In genomic region chr7:133252858-133253521, GRCh38 we compare ENCODE assay signal across 8 cellular contexts. TPM values are rescaled to one million over a fixed set of nuclear protein-coding genes. Genes with fewer than 3 reads are reported as not detected.
DNase-seq lines count a peak whose midpoint lies in the region; ATAC-seq and TF ChIP-seq lines count a peak whose summit lies in the region.

Gene EXOC4, plus strand, starts transcription at chr7:133253078.

- no TSS peak for BruUV-seq in Panc1 (replicated peaks; lab: Mats Ljungman, UMichigan)

- no peak for TF ChIP-seq CTCF in Panc1 (IDR thresholded peaks at IDR 0.05)

- H3K27ac ChIP-seq in Panc1 (ENCODE audit: low read length) (peak within 1 kb of the TSS; percentile 94), esophagus (ENCODE audit: low read depth in 2 of 2, low read length in 1 of 2) (peak within 1 kb of the TSS; percentile 73 to 77)

- DNase-seq in DMS53 (lab: John Stamatoyannopoulos, UW) (peak; percentile 99), KG1 (lab: John Stamatoyannopoulos, UW) (peak; percentile 72), Panc1 (ENCODE audit: low read depth, low spot score) (peak; percentile 99)
- DNase-seq in activated T-cell treated with anti-CD3 and anti-CD28 coated beads, Interleukin-2, amount 50 U/mL, for 4 hours, result peak; percentile 85
- peak; percentile 74 to 77 for DNase-seq in stimulated activated CD8-positive, alpha-beta memory T cell treated with anti-CD3 and anti-CD28 coated beads, Interleukin-7, amount 100 ng/mL, for 1 hour (ENCODE audit: low read depth in 2 of 2)

- no peaks in the 10 kb centered on the region for H3K27me3 Mint-ChIP-seq in activated T-cell treated with anti-CD3 and anti-CD28 coated beads, Interleukin-2, amount 50 U/mL, for 4 hours (ENCODE audit: low read depth)

- CTCF ChIA-PET in Panc1 (lab: Charles Lee), result interaction anchor here (0.7 kb wide), 1 partner anchor 181 kb away, joined by 3 read pairs; no protein-coding TSS in a partner anchor

- WGBS in esophagus, 2 donors, result 0% methylated on average over 25 of the region's 25 CpGs

- intact Hi-C loops in Panc1 (cut with micrococcal nuclease; ENCODE audit: unreplicated experiment), result no loop called here

- peaks cover 30% of the 10 kb centered on the region for H3K4me1 Mint-ChIP-seq in activated T-cell treated with anti-CD3 and anti-CD28 coated beads, Interleukin-2, amount 50 U/mL, for 4 hours (ENCODE audit: low read depth)

- peaks cover 3% of the 10 kb centered on the region for H3K36me3 ChIP-seq in Panc1 (ENCODE audit: control insufficient read depth, insufficient read depth, low read length)
- H3K36me3 ChIP-seq in esophagus (ENCODE audit: control insufficient read depth in 2 of 2, insufficient read depth in 2 of 2, low read length in 1 of 2), result no peaks in the 10 kb centered on the region
- no peaks in the 10 kb centered on the region for H3K36me3 ChIP-seq in mucosa of stomach (ENCODE audit: control insufficient read depth, insufficient read depth, low read length)

- ATAC-seq in GM21723 (IDR thresholded peaks at IDR 0.05; ENCODE audit: unreplicated experiment), result peak; percentile 97
- ATAC-seq in Panc1, result peak; percentile 100
- ATAC-seq in activated T-cell treated with anti-CD3 and anti-CD28 coated beads, Interleukin-2, amount 50 U/mL, for 4 hours, result peak; percentile 99 to 100

- POLR2A ChIA-PET in Panc1 (lab: Charles Lee), result interaction anchor here (0.5 to 1.0 kb wide), 3 partner anchors 27 to 249 kb away, joined by 3 to 4 read pairs (median 4); no protein-coding TSS in a partner anchor

- no peaks in the 10 kb centered on the region for H3K9me3 ChIP-seq in Panc1 (ENCODE audit: control insufficient read depth, insufficient read depth, low read depth, low read length)
- no peaks in the 10 kb centered on the region for H3K9me3 ChIP-seq in esophagus (ENCODE audit: control insufficient read depth in 2 of 2, insufficient read depth in 1 of 2, low read depth in 1 of 2, low read length in 1 of 2)
- no peaks in the 10 kb centered on the region for H3K9me3 ChIP-seq in mucosa of stomach (ENCODE audit: control insufficient read depth, low read length)

- H3K9ac ChIP-seq in mucosa of stomach (ENCODE audit: low read length), result peak within 1 kb of the TSS; percentile 99

- peaks cover 6% of the 10 kb centered on the region for H3K36me3 Mint-ChIP-seq in activated T-cell treated with anti-CD3 and anti-CD28 coated beads, Interleukin-2, amount 50 U/mL, for 4 hours (ENCODE audit: insufficient read depth)

- H3K27me3 ChIP-seq in Panc1 (ENCODE audit: control insufficient read depth, insufficient read depth, low read length), result no peaks in the 10 kb centered on the region
- H3K27me3 ChIP-seq in esophagus (ENCODE audit: control insufficient read depth in 1 of 2, insufficient read depth in 2 of 2, low read length in 2 of 2), result no peaks in the 10 kb centered on the region
- no peaks in the 10 kb centered on the region for H3K27me3 ChIP-seq in mucosa of stomach (ENCODE audit: control insufficient read depth, insufficient read depth, low read length)

- H3K4me3 Mint-ChIP-seq in activated T-cell treated with anti-CD3 and anti-CD28 coated beads, Interleukin-2, amount 50 U/mL, for 4 hours, result peak within 1 kb of the TSS; percentile 95

- in situ Hi-C loops in Panc1 (cut with HindIII; ENCODE audit: low pct_unique_long_range_greater_than_20kb, low sequenced_read_pairs), result no loop called here

- H3K4me1 ChIP-seq in Panc1 (ENCODE audit: control insufficient read depth, insufficient read depth, low read length) (peaks cover 9% of the 10 kb centered on the region), esophagus (ENCODE audit: control insufficient read depth in 2 of 2, insufficient read depth in 2 of 2, low read length in 1 of 2) (no peaks in the 10 kb centered on the region), mucosa of stomach (ENCODE audit: control insufficient read depth, insufficient read depth, low read length) (no peaks in the 10 kb centered on the region)

- H3K9me3 Mint-ChIP-seq in activated T-cell treated with anti-CD3 and anti-CD28 coated beads, Interleukin-2, amount 50 U/mL, for 4 hours, result peaks cover 4% of the 10 kb centered on the region

- H3K4me3 ChIP-seq in Panc1 (ENCODE audit: low read depth in 2 of 2, low read length in 2 of 2) (peak within 1 kb of the TSS; percentile 91 to 99), esophagus (ENCODE audit: low read depth in 1 of 2, low read length in 2 of 2) (peak within 1 kb of the TSS; percentile 87 to 88), mucosa of stomach (ENCODE audit: low read length) (peak within 1 kb of the TSS; percentile 91)

RNA-seq across cellular contexts. Expression of gene EXOC4, which starts in this region (rescaled TPM):
- 71.0 TPM for total RNA-seq in Panc1 (2021; ENCODE audit: unreplicated experiment)
- polyA plus RNA-seq in Panc1 (2012; ENCODE audit: insufficient read length), result 39.3 TPM
- 10 to 100 TPM; 23.9 to 30.4 (median 26.0) TPM for total RNA-seq in activated T-cell treated with anti-CD3 and anti-CD28 coated beads, Interleukin-2, amount 50 U/mL, for 4 hours
- 10 to 100 TPM; 11.1 to 19.0 TPM for polyA plus RNA-seq in esophagus

Comparison
In these comparisons a context has a peak if more than half of its experiments do, and no peak if none do; other contexts are left out.
1. Peak in every context shown above with its lines: DNase-seq, ATAC-seq, H3K4me3 ChIP-seq and H3K27ac ChIP-seq.